In the genomic region with DNA sequence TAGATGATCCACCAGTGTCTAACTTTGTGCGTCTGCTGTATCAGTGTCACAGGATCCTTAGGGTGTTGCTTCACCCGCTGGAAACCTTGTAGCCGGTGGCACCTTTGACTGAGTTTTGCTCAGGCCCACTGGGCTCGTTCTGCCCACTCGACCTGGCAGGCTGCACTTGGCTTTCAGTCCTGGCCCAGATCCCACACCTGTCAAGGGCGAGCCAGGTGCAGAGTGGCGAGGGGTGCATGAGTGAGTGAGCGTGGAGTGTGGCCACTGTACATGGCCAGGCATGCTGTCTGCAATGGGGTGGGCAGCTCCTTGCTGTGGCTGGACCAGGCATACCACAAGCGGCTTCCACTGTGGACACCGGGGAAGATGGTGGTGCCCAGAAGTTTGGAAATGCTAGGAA, we compare ENCODE assay signal across 16 cellular contexts.
"Had no signal": no experiment of that assay in that cellular context is flagged by ENCODE, and none has a peak within 500 bp of the region (broad histone marks: within the 10 kb centered on the region; RNA-seq: fewer than 3 reads in every experiment).

No MANE protein-coding gene starts in this region.

- FAIRE-seq: colon, kidney, small intestine had no signal

- H3K27ac Mint-ChIP-seq: activated naive CD4-positive, alpha-beta T cell treated with anti-CD3 and anti-CD28 coated beads, Interleukin-2, amount 50 U/mL, for 24 hours; memory B cell had no signal

- H3K9me3 Mint-ChIP-seq: activated naive CD4-positive, alpha-beta T cell treated with anti-CD3 and anti-CD28 coated beads, Interleukin-2, amount 50 U/mL, for 24 hours; activated T-cell treated with anti-CD3 and anti-CD28 coated beads, Interleukin-2, amount 50 U/mL, for 4 hours; memory B cell had no signal

- H3K4me3 Mint-ChIP-seq: activated naive CD4-positive, alpha-beta T cell treated with anti-CD3 and anti-CD28 coated beads, Interleukin-2, amount 50 U/mL, for 24 hours; activated T-cell treated with anti-CD3 and anti-CD28 coated beads, Interleukin-2, amount 50 U/mL, for 4 hours; memory B cell; naive thymus-derived CD8-positive, alpha-beta T cell had no signal

- DNase-seq: activated CD4-positive, alpha-beta T cell treated with anti-CD3 and anti-CD28 coated beads for 1 hour; activated CD4-positive, alpha-beta T cell treated with anti-CD3 and anti-CD28 coated beads, Interleukin-2, amount 50 U/mL, for 4 hours; activated effector memory CD4-positive, alpha-beta T cell treated with Interleukin-2 at 50 U/mL for 16 hours; activated T-cell treated with anti-CD3 and anti-CD28 coated beads, Interleukin-2, amount 50 U/mL, for 4 hours; hippocampal formation; kidney; left ventricle myocardium superior; naive thymus-derived CD8-positive, alpha-beta T cell; nucleus accumbens; small intestine; stimulated activated CD4-positive, alpha-beta T cell treated with anti-CD3 and anti-CD28 coated beads, Interleukin-4, amount 100 ng/mL, for 4 hours; stimulated activated CD8-positive, alpha-beta memory T cell treated with anti-CD3 and anti-CD28 coated beads, Interleukin-4, amount 100 ng/mL, for 48 hours; stimulated activated naive CD4-positive, alpha-beta T cell treated with Interleukin-2 at 50 U/mL for 16 hours had no signal

- H3K36me3 Mint-ChIP-seq: memory B cell had no signal

- H3K27me3 Mint-ChIP-seq: activated naive CD4-positive, alpha-beta T cell treated with anti-CD3 and anti-CD28 coated beads, Interleukin-2, amount 50 U/mL, for 24 hours; naive thymus-derived CD8-positive, alpha-beta T cell had no signal
